18 cellular contexts compared by ENCODE assay signal in the genomic region with DNA sequence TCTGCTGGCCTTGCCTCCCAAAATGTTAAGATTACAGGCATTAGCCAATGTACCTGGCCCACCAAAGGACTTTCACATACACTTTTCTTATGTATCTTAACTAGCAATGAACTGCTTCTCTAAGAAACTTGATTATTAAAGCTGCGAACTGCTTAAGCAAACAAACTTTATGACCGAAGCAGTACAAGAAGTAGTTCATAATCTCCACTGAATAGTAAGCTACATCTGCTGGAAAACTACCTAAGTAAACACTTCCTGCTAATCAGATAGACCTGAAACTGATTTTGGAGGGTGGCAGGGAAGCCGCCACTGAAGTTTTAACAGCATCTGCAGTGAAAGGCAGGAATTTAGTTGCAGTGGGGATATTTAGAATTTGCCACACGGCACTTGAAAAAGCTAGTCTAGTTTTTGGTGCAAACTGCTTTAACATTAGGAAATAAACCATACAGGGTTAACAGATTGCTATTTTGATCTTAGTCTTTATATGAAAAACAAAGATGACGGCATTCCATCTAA. TPM values are rescaled to one million over a fixed set of nuclear protein-coding genes. Genes with fewer than 3 reads are reported as not detected.
DNase-seq lines count a peak whose midpoint lies in the region; ATAC-seq and TF ChIP-seq lines count a peak whose summit lies in the region.
"Had no signal": no experiment of that assay in that cellular context is flagged by ENCODE, and none has a peak within 500 bp of the region (broad histone marks: within the 10 kb centered on the region; RNA-seq: fewer than 3 reads in every experiment).

No MANE protein-coding gene starts in this region.

- CTCF ChIA-PET in activated CD4-positive, alpha-beta memory T cell treated with anti-CD3 and anti-CD28 coated beads, Interleukin-2, amount 10 ng/mL, durations not matched to agents 7 days and 5 days (lab: Charles Lee): no interaction called here
- CTCF ChIA-PET in activated CD4-positive, alpha-beta memory T cell treated with anti-CD3 and anti-CD28 coated beads for 36 hours (lab: Charles Lee): no interaction called here
- CTCF ChIA-PET in OCI-LY7 (lab: Charles Lee; ENCODE audit: unreplicated experiment): interaction anchor here (1.0 to 2.4 kb wide), 3 partner anchors 8 to 19 kb away, joined by 3 to 6 read pairs (median 4); partner anchors contain the start of genes HYPK, MFAP1 and SERINC4

- POLR2A ChIA-PET in activated CD4-positive, alpha-beta memory T cell treated with anti-CD3 and anti-CD28 coated beads, Interleukin-2, amount 10 ng/mL, durations not matched to agents 7 days and 5 days (lab: Charles Lee): interaction anchor here (1.0 to 2.4 kb wide), 4 partner anchors 8 to 32 kb away, joined by 3 to 12 read pairs (median 8); partner anchors contain the start of genes ELL3, HYPK and SERF2
- POLR2A ChIA-PET in activated CD4-positive, alpha-beta memory T cell treated with anti-CD3 and anti-CD28 coated beads for 36 hours (lab: Charles Lee): no interaction called here
- POLR2A ChIA-PET in OCI-LY7 (lab: Charles Lee): interaction anchor here (0.6 to 6.1 kb wide), 11 partner anchors 8 to 63 kb away, joined by 3 to 150 read pairs (median 6); partner anchors contain the start of genes ELL3, HYPK, MFAP1 and SERINC4

- no peaks in the 10 kb centered on the region for H3K9me2 ChIP-seq in OCI-LY7 (ENCODE audit: insufficient read depth, low read length)

- ATAC-seq in HG03139 (IDR thresholded peaks at IDR 0.05; ENCODE audit: unreplicated experiment): no peak
- ATAC-seq: K562 had no signal

- no peaks in the 10 kb centered on the region for H3K27me3 Mint-ChIP-seq in activated CD4-positive, alpha-beta memory T cell treated with anti-CD3 and anti-CD28 coated beads, Interleukin-2, amount 10 ng/mL, durations not matched to agents 7 days and 5 days
- H3K27me3 Mint-ChIP-seq in activated CD4-positive, alpha-beta memory T cell treated with anti-CD3 and anti-CD28 coated beads for 36 hours: no peaks in the 10 kb centered on the region

- H3K27ac ChIP-seq in OCI-LY7 (ENCODE audit: low read depth, low read length, poor library complexity, severe bottlenecking) (peak overlapping the region; percentile 96), prostate gland (peak overlapping the region; percentile 42 to 59)

- no peak overlapping the region for H2AFZ ChIP-seq in OCI-LY7 (ENCODE audit: low read length)

- WGBS in prostate gland: 47% methylated on average over 5 of the region's 5 CpGs

- H3K4me3 Mint-ChIP-seq in activated CD4-positive, alpha-beta memory T cell treated with anti-CD3 and anti-CD28 coated beads, Interleukin-2, amount 10 ng/mL, durations not matched to agents 7 days and 5 days: no peak overlapping the region
- H3K4me3 Mint-ChIP-seq in activated CD4-positive, alpha-beta memory T cell treated with anti-CD3 and anti-CD28 coated beads for 36 hours: no peak overlapping the region

- TF ChIP-seq POLR2A in prostate gland (IDR thresholded peaks at IDR 0.05): no peak

- peak overlapping the region; percentile 72 for H3K4me2 ChIP-seq in OCI-LY7 (ENCODE audit: low read length)

- H3K9me3 Mint-ChIP-seq in activated CD4-positive, alpha-beta memory T cell treated with anti-CD3 and anti-CD28 coated beads, Interleukin-2, amount 10 ng/mL, durations not matched to agents 7 days and 5 days: no peaks in the 10 kb centered on the region
- no peaks in the 10 kb centered on the region for H3K9me3 Mint-ChIP-seq in activated CD4-positive, alpha-beta memory T cell treated with anti-CD3 and anti-CD28 coated beads for 36 hours

- H4K20me1 ChIP-seq in OCI-LY7 (ENCODE audit: insufficient read depth, low read length): no peaks in the 10 kb centered on the region; the same call in 1 of the 2 replicates

- H3K4me3 ChIP-seq in OCI-LY7 (ENCODE audit: low read depth, low read length, poor library complexity, severe bottlenecking) (peak overlapping the region; percentile 46), prostate gland (no peak overlapping the region)
- H3K4me3 ChIP-seq: BLaER1 treated with 17β-estradiol and CSF1 and Interleukin-3, amounts not matched to agents 10 nM and 100 nM; HAP-1; K562 had no signal

- H3K27ac Mint-ChIP-seq in activated CD4-positive, alpha-beta memory T cell treated with anti-CD3 and anti-CD28 coated beads, Interleukin-2, amount 10 ng/mL, durations not matched to agents 7 days and 5 days: peak overlapping the region; percentile 26
- no peak overlapping the region for H3K27ac Mint-ChIP-seq in activated CD4-positive, alpha-beta memory T cell treated with anti-CD3 and anti-CD28 coated beads for 36 hours

- H3K9me3 ChIP-seq in OCI-LY7 (ENCODE audit: low read length): no peaks in the 10 kb centered on the region
- H3K9me3 ChIP-seq in prostate gland: no peaks in the 10 kb centered on the region
- H3K9me3 ChIP-seq: BLaER1 treated with 17β-estradiol and CSF1 and Interleukin-3, amounts not matched to agents 10 nM and 100 nM; HAP-1 had no signal

- H3K36me3 Mint-ChIP-seq in activated CD4-positive, alpha-beta memory T cell treated with anti-CD3 and anti-CD28 coated beads, Interleukin-2, amount 10 ng/mL, durations not matched to agents 7 days and 5 days (ENCODE audit: low read depth): peaks cover 76% of the 10 kb centered on the region
- H3K36me3 Mint-ChIP-seq in activated CD4-positive, alpha-beta memory T cell treated with anti-CD3 and anti-CD28 coated beads for 36 hours: peaks cover 48% of the 10 kb centered on the region

- H3K4me1 ChIP-seq in OCI-LY7 (ENCODE audit: insufficient read depth, low read length, poor library complexity, severe bottlenecking): peaks cover 38% of the 10 kb centered on the region
- H3K4me1 ChIP-seq in prostate gland (replicated peaks): peaks cover 14% of the 10 kb centered on the region
- H3K4me1 ChIP-seq: HAP-1 had no signal

- no TSS peak for BruUV-seq in OCI-LY7 (replicated peaks; lab: Mats Ljungman, UMichigan)

- intact Hi-C loops in activated CD4-positive, alpha-beta memory T cell treated with anti-CD3 and anti-CD28 coated beads for 36 hours (cut with micrococcal nuclease): no loop called here
- intact Hi-C loops in OCI-LY7 (cut with micrococcal nuclease; ENCODE audit: unreplicated experiment) (loop anchor here (2.0 kb wide), 1 partner anchor 20 kb away; no protein-coding TSS in a partner anchor), prostate gland (cut with DNase I) (no loop called here)

- H3K4me1 Mint-ChIP-seq in activated CD4-positive, alpha-beta memory T cell treated with anti-CD3 and anti-CD28 coated beads, Interleukin-2, amount 10 ng/mL, durations not matched to agents 7 days and 5 days: peaks cover 12% of the 10 kb centered on the region
- peaks cover 3% of the 10 kb centered on the region for H3K4me1 Mint-ChIP-seq in activated CD4-positive, alpha-beta memory T cell treated with anti-CD3 and anti-CD28 coated beads for 36 hours (ENCODE audit: low read depth)

- H3K27me3 ChIP-seq in prostate gland (replicated peaks; ENCODE audit: insufficient read depth): no peaks in the 10 kb centered on the region
- H3K27me3 ChIP-seq: BLaER1 treated with 17β-estradiol and CSF1 and Interleukin-3, amounts not matched to agents 10 nM and 100 nM had no signal

- DNase-seq in activated CD4-positive, alpha-beta memory T cell treated with anti-CD3 and anti-CD28 coated beads, Interleukin-2, amount 10 ng/mL, durations not matched to agents 7 days and 5 days: no peak
- DNase-seq in activated CD4-positive, alpha-beta memory T cell treated with anti-CD3 and anti-CD28 coated beads for 36 hours: no peak
- DNase-seq in OCI-LY7 (ENCODE audit: low spot score): peak; percentile 44
- no peak for DNase-seq in prostate gland (ENCODE audit: low spot score)
- no peak for DNase-seq in HuH-7.5 (ENCODE audit: low spot score)
- DNase-seq: 8988T, COR-L47, DMS153, NCI-H1105, NCI-H187, NCI-H446 treated with DMSO at 0.1 percent for 48 hours, NCI-H774, SHP77 had no signal

- H3K36me3 ChIP-seq in OCI-LY7 (ENCODE audit: insufficient read depth, low read length): peaks cover 93% of the 10 kb centered on the region
- peaks cover 7 to 10% of the 10 kb centered on the region in 2 donors for H3K36me3 ChIP-seq in prostate gland

- TF ChIP-seq CTCF in OCI-LY7 (conservative IDR thresholded peaks at IDR 0.05; ENCODE audit: low read length) (no peak), prostate gland (IDR thresholded peaks at IDR 0.05) (no peak)

- H3K79me2 ChIP-seq in OCI-LY7 (ENCODE audit: insufficient read depth, low read depth, low read length): peaks cover 6% of the 10 kb centered on the region; the same call in 1 of the 2 replicates

RNA-seq across cellular contexts. Expression of gene HYPK, which starts 8.1 kb away (rescaled TPM):
- 10 to 100 TPM; 14.3 to 14.4 TPM for total RNA-seq in activated CD4-positive, alpha-beta memory T cell treated with anti-CD3 and anti-CD28 coated beads, Interleukin-2, amount 10 ng/mL, durations not matched to agents 7 days and 5 days
- 10 to 100 TPM; 16.7 to 19.1 TPM for total RNA-seq in activated CD4-positive, alpha-beta memory T cell treated with anti-CD3 and anti-CD28 coated beads for 36 hours
- 16.1 and 25.0 TPM in 2 replicates for total RNA-seq in OCI-LY7 (2014; rRNA removed; shearing (Covaris generic))
- total RNA-seq in OCI-LY7 (2022) (48.9 and 53.6 TPM in 2 replicates), prostate gland (10 to 100 TPM; 10.9 to 19.9 TPM)

RNA-seq across cellular contexts. Expression of gene SERINC4, which starts 8.5 kb away (rescaled TPM):
- under 1 TPM; 0.15 to 0.18 TPM for total RNA-seq in activated CD4-positive, alpha-beta memory T cell treated with anti-CD3 and anti-CD28 coated beads, Interleukin-2, amount 10 ng/mL, durations not matched to agents 7 days and 5 days
- under 1 TPM; 0.10 to 0.15 TPM for total RNA-seq in activated CD4-positive, alpha-beta memory T cell treated with anti-CD3 and anti-CD28 coated beads for 36 hours
- total RNA-seq in OCI-LY7 (2014; rRNA removed; shearing (Covaris generic)): 0.23 and 0.60 TPM in 2 replicates
- total RNA-seq in OCI-LY7 (2022): 1.1 and 1.9 TPM in 2 replicates
- total RNA-seq in prostate gland: 1 to 10 TPM in 1 of 2 donors, not detected in 1; 3.9 TPM
- total RNA-seq: M059J had no signal

RNA-seq across cellular contexts. Expression of gene MFAP1, which starts 16.0 kb away (rescaled TPM):
- total RNA-seq in activated CD4-positive, alpha-beta memory T cell treated with anti-CD3 and anti-CD28 coated beads, Interleukin-2, amount 10 ng/mL, durations not matched to agents 7 days and 5 days: 10 to 100 TPM; 34.4 to 37.3 TPM
- total RNA-seq in activated CD4-positive, alpha-beta memory T cell treated with anti-CD3 and anti-CD28 coated beads for 36 hours: 10 to 100 TPM; 37.2 to 38.0 TPM
- 25.3 and 43.4 TPM in 2 replicates for total RNA-seq in OCI-LY7 (2014; rRNA removed; shearing (Covaris generic))
- total RNA-seq in OCI-LY7 (2022): 57.2 and 72.1 TPM in 2 replicates
- total RNA-seq in prostate gland: 10 to 100 TPM; 19.3 to 27.5 TPM

RNA-seq across cellular contexts. Expression of gene SERF2, which starts 16.4 kb away (rescaled TPM):
- total RNA-seq in activated CD4-positive, alpha-beta memory T cell treated with anti-CD3 and anti-CD28 coated beads, Interleukin-2, amount 10 ng/mL, durations not matched to agents 7 days and 5 days: 100 to 1,000 TPM; 907 to 928 TPM
- total RNA-seq in activated CD4-positive, alpha-beta memory T cell treated with anti-CD3 and anti-CD28 coated beads for 36 hours: 100 to 1,000 TPM; 787 to 817 TPM
- total RNA-seq in OCI-LY7 (2014; rRNA removed; shearing (Covaris generic)): 581 and 622 TPM in 2 replicates
- total RNA-seq in OCI-LY7 (2022): 1,328 and 1,370 TPM in 2 replicates
- 1,000 to 10,000 TPM in 1 of 2 donors, 100 to 1,000 TPM in 1; 966 to 1,595 TPM for total RNA-seq in prostate gland

RNA-seq across cellular contexts. Expression of gene WDR76, which starts 18.3 kb away (rescaled TPM):
- total RNA-seq in activated CD4-positive, alpha-beta memory T cell treated with anti-CD3 and anti-CD28 coated beads, Interleukin-2, amount 10 ng/mL, durations not matched to agents 7 days and 5 days: 10 to 100 TPM; 72.2 to 74.7 TPM
- 10 to 100 TPM; 89.9 to 93.2 TPM for total RNA-seq in activated CD4-positive, alpha-beta memory T cell treated with anti-CD3 and anti-CD28 coated beads for 36 hours
- total RNA-seq in OCI-LY7 (2014; rRNA removed; shearing (Covaris generic)): 126 and 139 TPM in 2 replicates
- total RNA-seq in OCI-LY7 (2022) (170 and 186 TPM in 2 replicates), prostate gland (1 to 10 TPM; 2.7 to 4.9 TPM)
